In the genomic region with DNA sequence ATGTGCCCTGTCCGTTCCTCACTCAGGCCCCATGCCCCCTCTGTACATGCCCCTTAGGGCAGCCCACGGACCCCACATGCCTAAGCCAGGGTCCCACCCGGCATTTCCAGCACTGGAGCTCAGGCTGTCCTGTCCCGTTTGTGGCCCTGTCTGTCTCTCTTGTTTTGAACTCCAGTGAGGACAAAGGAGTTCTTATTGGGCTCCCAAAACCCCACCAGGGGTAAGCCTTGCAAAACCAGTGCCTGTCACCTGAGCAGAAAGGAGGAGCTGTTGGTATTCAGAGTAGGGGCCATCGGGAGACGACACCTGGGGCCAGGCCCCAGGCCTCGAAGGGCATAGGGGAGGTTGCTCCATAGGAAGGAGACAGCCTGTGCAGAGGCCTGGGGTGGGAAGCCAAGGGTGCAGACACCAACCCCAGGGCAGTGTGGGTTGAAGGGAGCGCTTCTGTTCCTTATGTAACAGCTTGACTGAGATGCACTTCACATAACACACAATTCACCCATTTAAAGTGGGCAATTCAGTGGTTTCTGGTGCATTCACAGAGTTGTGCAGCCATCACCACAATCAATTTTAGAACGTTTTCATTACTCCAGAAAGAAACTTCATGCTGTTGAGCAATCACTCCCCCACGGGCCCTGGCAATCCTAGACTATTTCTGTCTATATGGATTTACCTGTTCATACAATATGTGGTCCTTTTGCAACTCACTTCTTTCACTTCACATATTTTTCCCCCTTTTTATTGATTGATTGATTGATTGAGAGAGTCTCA, we compare ENCODE assay signal across 24 cellular contexts. TPM values are rescaled to one million over a fixed set of nuclear protein-coding genes. Genes with fewer than 3 reads are reported as not detected.
DNase-seq lines count a peak whose midpoint lies in the region; ATAC-seq lines count a peak whose summit lies in the region.
"Had no signal": no experiment of that assay in that cellular context is flagged by ENCODE, and none has a peak within 500 bp of the region (broad histone marks: within the 10 kb centered on the region; RNA-seq: fewer than 3 reads in every experiment).

No MANE protein-coding gene starts in this region.

- no peak overlapping the region for H3K4me3 Mint-ChIP-seq in activated naive CD8-positive, alpha-beta T cell
- H3K4me3 Mint-ChIP-seq in activated naive CD8-positive, alpha-beta T cell treated with anti-CD3 and anti-CD28 coated beads, Interleukin-2, amount 50 U/mL, for 24 hours = no peak overlapping the region
- no peak overlapping the region for H3K4me3 Mint-ChIP-seq in activated T-helper 1 cell treated with anti-CD3 and anti-CD28 coated beads, Interleukin-12 subunit alpha, Interleukin-12 subunit beta, Interleukin-2, Interleukin-4 antibody, amounts not matched to agents 30 ng/mL and 10 ng/mL and 1 ng/mL, durations not matched to agents 14 hours and 24 hours and 36 hours
- H3K4me3 Mint-ChIP-seq: CD4-positive, CD25-positive, alpha-beta regulatory T cell had no signal

- peak overlapping the region; percentile 65 for H3K27ac ChIP-seq in temporal lobe (ENCODE audit: low read depth, low read length)
- H3K27ac ChIP-seq: BLaER1, PC-9, SJCRH30 had no signal

- intact Hi-C loops in head of caudate nucleus (cut with DNase I) = no loop called here
- intact Hi-C loops in activated T-helper 1 cell treated with anti-CD3 and anti-CD28 coated beads, Interleukin-12 subunit alpha, Interleukin-12 subunit beta, Interleukin-2, Interleukin-4 antibody, amounts not matched to agents 30 ng/mL and 10 ng/mL and 1 ng/mL, durations not matched to agents 14 hours and 24 hours and 36 hours (cut with micrococcal nuclease) = no loop called here

- H3K4me1 Mint-ChIP-seq in activated naive CD8-positive, alpha-beta T cell (ENCODE audit: low read depth) = no peaks in the 10 kb centered on the region
- peaks cover 10% of the 10 kb centered on the region for H3K4me1 Mint-ChIP-seq in activated naive CD8-positive, alpha-beta T cell treated with anti-CD3 and anti-CD28 coated beads, Interleukin-2, amount 50 U/mL, for 24 hours
- peaks cover 13% of the 10 kb centered on the region for H3K4me1 Mint-ChIP-seq in activated T-helper 1 cell treated with anti-CD3 and anti-CD28 coated beads, Interleukin-12 subunit alpha, Interleukin-12 subunit beta, Interleukin-2, Interleukin-4 antibody, amounts not matched to agents 30 ng/mL and 10 ng/mL and 1 ng/mL, durations not matched to agents 14 hours and 24 hours and 36 hours (ENCODE audit: low read depth)

- no peaks in the 10 kb centered on the region for H3K9me3 Mint-ChIP-seq in activated naive CD8-positive, alpha-beta T cell (ENCODE audit: low read depth)
- peaks cover 4% of the 10 kb centered on the region for H3K9me3 Mint-ChIP-seq in activated naive CD8-positive, alpha-beta T cell treated with anti-CD3 and anti-CD28 coated beads, Interleukin-2, amount 50 U/mL, for 24 hours
- H3K9me3 Mint-ChIP-seq in activated T-helper 1 cell treated with anti-CD3 and anti-CD28 coated beads, Interleukin-12 subunit alpha, Interleukin-12 subunit beta, Interleukin-2, Interleukin-4 antibody, amounts not matched to agents 30 ng/mL and 10 ng/mL and 1 ng/mL, durations not matched to agents 14 hours and 24 hours and 36 hours = peaks cover 13% of the 10 kb centered on the region

- ATAC-seq in activated naive CD8-positive, alpha-beta T cell treated with anti-CD3 and anti-CD28 coated beads, Interleukin-2, amount 50 U/mL, for 24 hours = no peak
- ATAC-seq in HG02973 (IDR thresholded peaks at IDR 0.05; ENCODE audit: unreplicated experiment) = no peak
- ATAC-seq: Right ventricle myocardium inferior had no signal

- H3K27ac Mint-ChIP-seq in activated naive CD8-positive, alpha-beta T cell = peak overlapping the region; percentile 22
- H3K27ac Mint-ChIP-seq in activated naive CD8-positive, alpha-beta T cell treated with anti-CD3 and anti-CD28 coated beads, Interleukin-2, amount 50 U/mL, for 24 hours = no peak overlapping the region
- H3K27ac Mint-ChIP-seq in activated T-helper 1 cell treated with anti-CD3 and anti-CD28 coated beads, Interleukin-12 subunit alpha, Interleukin-12 subunit beta, Interleukin-2, Interleukin-4 antibody, amounts not matched to agents 30 ng/mL and 10 ng/mL and 1 ng/mL, durations not matched to agents 14 hours and 24 hours and 36 hours = no peak overlapping the region

- peaks cover 30% of the 10 kb centered on the region for H3K36me3 Mint-ChIP-seq in activated naive CD8-positive, alpha-beta T cell
- H3K36me3 Mint-ChIP-seq in activated naive CD8-positive, alpha-beta T cell treated with anti-CD3 and anti-CD28 coated beads, Interleukin-2, amount 50 U/mL, for 24 hours (ENCODE audit: low read depth) = peaks cover 53% of the 10 kb centered on the region
- peaks cover 58% of the 10 kb centered on the region for H3K36me3 Mint-ChIP-seq in activated T-helper 1 cell treated with anti-CD3 and anti-CD28 coated beads, Interleukin-12 subunit alpha, Interleukin-12 subunit beta, Interleukin-2, Interleukin-4 antibody, amounts not matched to agents 30 ng/mL and 10 ng/mL and 1 ng/mL, durations not matched to agents 14 hours and 24 hours and 36 hours (ENCODE audit: low read depth)

- in situ Hi-C loops in SK-MEL-5 (cut with HindIII; ENCODE audit: low pct_unique_long_range_greater_than_20kb, low sequenced_read_pairs) = no loop called here

- DNase-seq in activated naive CD8-positive, alpha-beta T cell treated with anti-CD3 and anti-CD28 coated beads, Interleukin-2, amount 50 U/mL, for 24 hours = no peak
- DNase-seq in SK-MEL-5 (ENCODE audit: low read depth, low spot score) (peak; percentile 21), head of caudate nucleus (peak in 31 of 42 donors; percentile 8 to 68 (median 35)), activated T-cell treated with anti-CD3 and anti-CD28 coated beads for 4 hours (no peak)
- DNase-seq in activated T-helper 1 cell treated with anti-CD3 and anti-CD28 coated beads, Interleukin-12 subunit alpha, Interleukin-12 subunit beta, Interleukin-2, Interleukin-4 antibody, amounts not matched to agents 30 ng/mL and 10 ng/mL and 1 ng/mL, durations not matched to agents 14 hours and 24 hours and 36 hours (ENCODE audit: low spot score) = no peak
- DNase-seq: CD4-positive, CD25-positive, alpha-beta regulatory T cell; DMS53; GOT3; IMR-90; KG1; MG63; NCI-H1105 treated with DMSO at 0.1 percent for 48 hours; NCI-H146; NCI-H1930; NCI-H2107; NCI-H524 treated with DMSO at 0.1 percent for 48 hours; NCI-H774; PC-9; SJCRH30 had no signal

- H3K27me3 Mint-ChIP-seq in activated naive CD8-positive, alpha-beta T cell = no peaks in the 10 kb centered on the region
- H3K27me3 Mint-ChIP-seq in activated naive CD8-positive, alpha-beta T cell treated with anti-CD3 and anti-CD28 coated beads, Interleukin-2, amount 50 U/mL, for 24 hours = no peaks in the 10 kb centered on the region
- H3K27me3 Mint-ChIP-seq in activated T-helper 1 cell treated with anti-CD3 and anti-CD28 coated beads, Interleukin-12 subunit alpha, Interleukin-12 subunit beta, Interleukin-2, Interleukin-4 antibody, amounts not matched to agents 30 ng/mL and 10 ng/mL and 1 ng/mL, durations not matched to agents 14 hours and 24 hours and 36 hours (ENCODE audit: insufficient read depth) = no peaks in the 10 kb centered on the region
- H3K27me3 Mint-ChIP-seq: CD4-positive, CD25-positive, alpha-beta regulatory T cell had no signal

RNA-seq across cellular contexts. Expression of gene MAN2B2, which starts 31.7 kb away (rescaled TPM):
- total RNA-seq in SK-MEL-5 (2014; rRNA removed; shearing (Covaris generic)) = 12.4 and 15.5 TPM in 2 replicates
- 30.6 and 38.0 TPM in 2 replicates for polyA plus RNA-seq in SK-MEL-5 (2015; cell fraction: cytosol; rRNA removed)
- 13.2 and 17.7 TPM in 2 replicates for polyA plus RNA-seq in SK-MEL-5 (2015; cell fraction: nucleus; rRNA removed)
- total RNA-seq in temporal lobe = 5.4 TPM
- total RNA-seq in activated T-helper 1 cell treated with anti-CD3 and anti-CD28 coated beads, Interleukin-12 subunit alpha, Interleukin-12 subunit beta, Interleukin-2, Interleukin-4 antibody, amounts not matched to agents 30 ng/mL and 10 ng/mL and 1 ng/mL, durations not matched to agents 14 hours and 24 hours and 36 hours = 13.9 and 14.0 TPM in 2 replicates

RNA-seq across cellular contexts. Expression of gene MRFAP1, which starts 33.8 kb away (rescaled TPM):
- 45.0 and 49.8 TPM in 2 replicates for total RNA-seq in SK-MEL-5 (2014; rRNA removed; shearing (Covaris generic))
- 213 and 214 TPM in 2 replicates for polyA plus RNA-seq in SK-MEL-5 (2015; cell fraction: cytosol; rRNA removed)
- polyA plus RNA-seq in SK-MEL-5 (2015; cell fraction: nucleus; rRNA removed) = 39.0 and 43.5 TPM in 2 replicates
- 96.1 TPM for total RNA-seq in temporal lobe
- total RNA-seq in activated T-helper 1 cell treated with anti-CD3 and anti-CD28 coated beads, Interleukin-12 subunit alpha, Interleukin-12 subunit beta, Interleukin-2, Interleukin-4 antibody, amounts not matched to agents 30 ng/mL and 10 ng/mL and 1 ng/mL, durations not matched to agents 14 hours and 24 hours and 36 hours = 115 and 119 TPM in 2 replicates

Comparison
In these comparisons a context has a peak if more than half of its experiments do, and no peak if none do; other contexts are left out.
1. DNase-seq: peak in SK-MEL-5 (single experiment) and head of caudate nucleus (31 of 42); none in activated naive CD8-positive, alpha-beta T cell treated with anti-CD3 and anti-CD28 coated beads, Interleukin-2, amount 50 U/mL, for 24 hours (single experiment), activated T-cell treated with anti-CD3 and anti-CD28 coated beads for 4 hours (single experiment) and activated T-helper 1 cell treated with anti-CD3 and anti-CD28 coated beads, Interleukin-12 subunit alpha, Interleukin-12 subunit beta, Interleukin-2, Interleukin-4 antibody, amounts not matched to agents 30 ng/mL and 10 ng/mL and 1 ng/mL, durations not matched to agents 14 hours and 24 hours and 36 hours (single experiment).